Comparison of ENCODE assay signal across 9 cellular contexts in the genomic region with DNA sequence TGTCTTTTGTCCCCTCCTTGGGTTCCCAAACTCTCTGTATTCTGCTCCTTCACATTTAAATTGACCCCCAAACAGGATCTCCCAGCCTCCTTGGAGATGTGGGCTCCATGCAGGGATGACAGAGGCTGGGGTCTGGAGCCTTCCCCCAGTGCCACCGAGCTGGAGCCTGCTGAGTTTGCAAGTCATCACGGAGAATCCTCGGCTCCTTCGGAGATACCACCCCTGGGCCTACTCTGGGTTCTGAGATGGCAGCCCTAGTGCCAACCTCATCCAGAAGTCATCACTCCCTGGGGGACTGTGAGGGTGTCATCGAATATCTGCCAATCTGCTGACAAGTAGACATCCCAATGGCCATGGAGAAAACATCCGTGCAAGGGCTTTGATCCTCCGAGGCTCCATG. TPM values are rescaled to one million over a fixed set of nuclear protein-coding genes. Genes with fewer than 3 reads are reported as not detected.
DNase-seq lines count a peak whose midpoint lies in the region; ATAC-seq, FAIRE-seq and TF ChIP-seq lines count a peak whose summit lies in the region.
"Not testable (repeated sequence)": the region's sequence is repeated elsewhere in the genome, so short reads cannot be mapped to it uniquely, and the experiment has no call there.
"Had no signal": no experiment of that assay in that cellular context is flagged by ENCODE, and none has a peak within 500 bp of the region (broad histone marks: within the 10 kb centered on the region; RNA-seq: fewer than 3 reads in every experiment).

No MANE protein-coding gene starts in this region.

- not testable (repeated sequence) for H3K4me3 Mint-ChIP-seq in natural killer cell treated with Interleukin-12 subunit alpha and Interleukin-12 subunit beta and Interleukin-15 and Interleukin-18, amount 100 ng/mL, for 72 hours; stimulated activated effector memory CD8-positive, alpha-beta T cell treated with anti-CD3 and anti-CD28 coated beads, Interleukin-12 subunit alpha, Interleukin-12 subunit beta, amount 100 ng/mL, for 72 hours

- intact Hi-C loops in Right ventricle myocardium inferior (cut with DNase I); kidney (cut with DNase I); aorta (cut with DNase I): not testable (repeated sequence)

- not testable (repeated sequence) for H3K27ac Mint-ChIP-seq in natural killer cell treated with Interleukin-12 subunit alpha and Interleukin-12 subunit beta and Interleukin-15 and Interleukin-18, amount 100 ng/mL, for 72 hours; stimulated activated effector memory CD8-positive, alpha-beta T cell treated with anti-CD3 and anti-CD28 coated beads, Interleukin-12 subunit alpha, Interleukin-12 subunit beta, amount 100 ng/mL, for 72 hours

- H3K27me3 Mint-ChIP-seq in natural killer cell treated with Interleukin-12 subunit alpha and Interleukin-12 subunit beta and Interleukin-15 and Interleukin-18, amount 100 ng/mL, for 72 hours = not testable (repeated sequence)

- not testable (repeated sequence) for H3K9me3 ChIP-seq in kidney (ENCODE audit: control insufficient read depth in 1 of 2, low read length in 2 of 2); aorta (ENCODE audit: control insufficient read depth, low read length)

- 96 to 97% methylated on average over 4 of the region's 7 CpGs for WGBS in aorta, 2 donors

- H3K36me3 Mint-ChIP-seq in natural killer cell treated with Interleukin-12 subunit alpha and Interleukin-12 subunit beta and Interleukin-15 and Interleukin-18, amount 100 ng/mL, for 72 hours; stimulated activated effector memory CD8-positive, alpha-beta T cell treated with anti-CD3 and anti-CD28 coated beads, Interleukin-12 subunit alpha, Interleukin-12 subunit beta, amount 100 ng/mL, for 72 hours: not testable (repeated sequence)

- not testable (repeated sequence) for H3K27ac ChIP-seq in kidney (ENCODE audit: low read depth in 2 of 2, low read length in 2 of 2); aorta (ENCODE audit: low read depth in 1 of 2, low read length in 2 of 2)

- H3K36me3 ChIP-seq in kidney (ENCODE audit: control insufficient read depth in 1 of 2, insufficient read depth in 2 of 2, low read length in 2 of 2); aorta (ENCODE audit: control insufficient read depth in 1 of 2, insufficient read depth in 2 of 2, low read length in 1 of 2): not testable (repeated sequence)

- H3K9me3 Mint-ChIP-seq in natural killer cell treated with Interleukin-12 subunit alpha and Interleukin-12 subunit beta and Interleukin-15 and Interleukin-18, amount 100 ng/mL, for 72 hours; stimulated activated effector memory CD8-positive, alpha-beta T cell treated with anti-CD3 and anti-CD28 coated beads, Interleukin-12 subunit alpha, Interleukin-12 subunit beta, amount 100 ng/mL, for 72 hours: not testable (repeated sequence)

- H3K27me3 ChIP-seq in aorta (ENCODE audit: control insufficient read depth in 1 of 2, insufficient read depth in 2 of 2, low read length in 1 of 2) = not testable (repeated sequence)

- TF ChIP-seq CTCF in kidney (IDR thresholded peaks at IDR 0.05; ENCODE audit: borderline replicate concordance, extremely low read depth, insufficient read depth) = not testable (repeated sequence)

- not testable (repeated sequence) for FAIRE-seq in kidney (lab: Jason Lieb, UNC)

- not testable (repeated sequence) for H3K4me3 ChIP-seq in kidney (ENCODE audit: low read length in 2 of 2); aorta (ENCODE audit: low read length in 2 of 2)

- DNase-seq in H4 (ENCODE audit: low spot score) (peak; percentile 1), ecto neural progenitor cell (ENCODE audit: low spot score) (peak; percentile 13), kidney (peak; percentile 19), aorta (peak; percentile 22 to 32)
- peak; percentile 1 for DNase-seq in activated naive CD4-positive, alpha-beta T cell treated with anti-CD3 and anti-CD28 coated beads, Interleukin-2, amount 50 U/mL, for 16 hours
- DNase-seq in Right ventricle myocardium inferior (ENCODE audit: missing footprints); stimulated activated effector memory CD8-positive, alpha-beta T cell treated with anti-CD3 and anti-CD28 coated beads, Interleukin-12 subunit alpha, Interleukin-12 subunit beta, amount 100 ng/mL, for 72 hours (ENCODE audit: low spot score in 2 of 2): not testable (repeated sequence)
- DNase-seq in natural killer cell treated with Interleukin-12 subunit alpha and Interleukin-12 subunit beta and Interleukin-15 and Interleukin-18, amount 100 ng/mL, for 72 hours (ENCODE audit: low spot score) = peak; percentile 41

- H3K9ac ChIP-seq in kidney (ENCODE audit: low read length in 2 of 2) = not testable (repeated sequence)

- H3K4me1 Mint-ChIP-seq in natural killer cell treated with Interleukin-12 subunit alpha and Interleukin-12 subunit beta and Interleukin-15 and Interleukin-18, amount 100 ng/mL, for 72 hours (ENCODE audit: low read depth in 2 of 2); stimulated activated effector memory CD8-positive, alpha-beta T cell treated with anti-CD3 and anti-CD28 coated beads, Interleukin-12 subunit alpha, Interleukin-12 subunit beta, amount 100 ng/mL, for 72 hours: not testable (repeated sequence)

- not testable (repeated sequence) for H3K4me1 ChIP-seq in kidney (ENCODE audit: control insufficient read depth in 1 of 2, insufficient read depth in 1 of 2, low read depth in 1 of 2, low read length in 2 of 2); aorta (ENCODE audit: control insufficient read depth in 1 of 2, insufficient read depth in 2 of 2, low read length in 2 of 2)

- ATAC-seq in Right ventricle myocardium inferior (peak; percentile 23), aorta (ENCODE audit: low FRiP score) (peak; percentile 54)
- peak in 1 of 2 donors; percentile 37 for ATAC-seq in natural killer cell treated with Interleukin-12 subunit alpha and Interleukin-12 subunit beta and Interleukin-15 and Interleukin-18, amount 100 ng/mL, for 72 hours
- ATAC-seq in stimulated activated effector memory CD8-positive, alpha-beta T cell treated with anti-CD3 and anti-CD28 coated beads, Interleukin-12 subunit alpha, Interleukin-12 subunit beta, amount 100 ng/mL, for 72 hours = peak; percentile 31

RNA-seq across cellular contexts. Expression of a gene that starts 45.8 kb away (rescaled TPM):
- total RNA-seq in H4 (2014; rRNA removed; shearing (Covaris generic)) = 0.10 TPM in 1 of 2 replicates, not detected in the other
- total RNA-seq in Right ventricle myocardium inferior = 14.0 TPM
- 26.2 TPM for total RNA-seq in kidney
- 9.7 TPM for polyA plus RNA-seq in kidney (ENCODE audit: insufficient read depth, low read depth, low replicate concordance)
- not detected for total RNA-seq in natural killer cell treated with Interleukin-12 subunit alpha and Interleukin-12 subunit beta and Interleukin-15 and Interleukin-18, amount 100 ng/mL, for 72 hours
- 10 to 100 TPM; 21.7 to 32.8 TPM for total RNA-seq in aorta
- 10 to 100 TPM in 1 of 2 donors, 1 to 10 TPM in 1; 6.2 to 19.8 TPM for polyA plus RNA-seq in aorta
- total RNA-seq: CD8-positive, alpha-beta T cell had no signal

Comparison
In these comparisons a context has a peak if more than half of its experiments do, and no peak if none do; other contexts are left out.
1. RNA of a gene that starts 45.8 kb away (total RNA-seq): 21.7 to 32.8 TPM in aorta, 26.2 TPM in kidney (single experiment) and 14.0 TPM in Right ventricle myocardium inferior (single experiment); not detected in natural killer cell treated with Interleukin-12 subunit alpha and Interleukin-12 subunit beta and Interleukin-15 and Interleukin-18, amount 100 ng/mL, for 72 hours and 0.10 TPM in H4; every median in the first group is over 10 times any median in the second.